ENCODE assay signal across 9 cellular contexts in the genomic region with DNA sequence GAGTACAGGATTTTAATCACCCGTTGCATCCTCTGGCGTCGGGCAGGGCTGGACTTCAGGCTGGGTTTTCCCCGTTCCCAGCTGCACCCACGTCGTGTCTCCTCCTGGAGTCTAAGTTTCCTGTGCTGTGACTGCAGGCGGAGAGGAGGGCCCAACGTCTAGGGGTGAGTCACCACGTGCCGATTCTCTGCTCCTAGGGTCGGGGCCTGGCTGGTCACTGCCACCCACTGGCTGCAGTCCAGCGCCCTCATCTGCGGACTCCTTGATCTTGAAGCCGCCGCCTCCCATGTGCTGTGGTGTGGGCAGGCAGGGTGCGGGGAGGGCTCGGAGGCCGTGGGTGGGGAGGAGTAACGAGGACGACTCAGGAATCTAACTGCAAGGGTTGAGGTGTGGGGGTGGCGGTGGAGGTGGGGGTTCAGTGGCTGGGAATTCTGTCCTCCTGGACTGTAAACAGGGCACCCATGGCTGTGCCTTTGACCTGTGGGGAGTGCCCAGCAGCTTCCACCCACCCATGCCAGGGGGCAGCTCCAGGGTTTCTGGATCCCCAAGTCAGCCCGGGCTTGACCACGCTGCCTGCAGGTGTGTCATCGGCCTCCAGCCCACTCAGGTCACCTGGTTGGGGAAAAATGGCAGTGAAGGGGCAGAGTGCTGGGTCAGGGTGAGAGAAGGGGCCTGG.
A peak's percentile ranks its signal among the peaks of the same experiment; 100 is the strongest.
DNase-seq lines count a peak whose midpoint lies in the region; ATAC-seq and TF ChIP-seq lines count a peak whose summit lies in the region.
"Had no signal": no experiment of that assay in that cellular context is flagged by ENCODE, and none has a peak within 500 bp of the region (broad histone marks: within the 10 kb centered on the region; RNA-seq: fewer than 3 reads in every experiment).

No MANE protein-coding gene starts in this region.

- no peak for TF ChIP-seq POLR2A in right lobe of liver (IDR thresholded peaks at IDR 0.05)

- H3K4me1 ChIP-seq in ACC112 (ENCODE audit: control insufficient read depth, insufficient read depth, low read length, unreplicated experiment) (peaks cover 29% of the 10 kb centered on the region), right lobe of liver (no peaks in the 10 kb centered on the region)

- no peak for TF ChIP-seq CTCF in cardiac fibroblast (IDR thresholded peaks at IDR 0.05; ENCODE audit: low read depth, low read length)
- no peak for TF ChIP-seq CTCF in right lobe of liver (IDR thresholded peaks at IDR 0.05)

- no peaks in the 10 kb centered on the region for H3K9me3 ChIP-seq in right lobe of liver

- POLR2A ChIA-PET in activated CD8-positive, alpha-beta T cell treated with anti-CD3 and anti-CD28 coated beads, Interleukin-2, amount 10 ng/mL, durations not matched to agents 7 days and 5 days (lab: Charles Lee): no interaction called here

- H3K9me3 Mint-ChIP-seq in activated CD8-positive, alpha-beta T cell treated with anti-CD3 and anti-CD28 coated beads, Interleukin-2, amount 10 ng/mL, durations not matched to agents 7 days and 5 days (ENCODE audit: insufficient read depth): no peaks in the 10 kb centered on the region
- H3K9me3 Mint-ChIP-seq: CD8-positive, alpha-beta T cell had no signal

- ATAC-seq in right lobe of liver: peak; percentile 43 to 87 (median 63)
- no peak for ATAC-seq in GM21576 (IDR thresholded peaks at IDR 0.05; ENCODE audit: unreplicated experiment)
- no peak for ATAC-seq in activated CD8-positive, alpha-beta T cell treated with anti-CD3 and anti-CD28 coated beads, Interleukin-2, amount 10 ng/mL, durations not matched to agents 7 days and 5 days
- ATAC-seq: CD8-positive, alpha-beta T cell had no signal

- no peaks in the 10 kb centered on the region for H3K36me3 Mint-ChIP-seq in activated CD8-positive, alpha-beta T cell treated with anti-CD3 and anti-CD28 coated beads, Interleukin-2, amount 10 ng/mL, durations not matched to agents 7 days and 5 days (ENCODE audit: low read depth)
- H3K36me3 Mint-ChIP-seq: CD8-positive, alpha-beta T cell had no signal

- H3K27ac ChIP-seq in ACC112 (ENCODE audit: low read depth, low read length): no peak overlapping the region
- H3K27ac ChIP-seq in right lobe of liver: no peak overlapping the region

- H3K27me3 Mint-ChIP-seq in activated CD8-positive, alpha-beta T cell treated with anti-CD3 and anti-CD28 coated beads, Interleukin-2, amount 10 ng/mL, durations not matched to agents 7 days and 5 days (ENCODE audit: low read depth): peaks cover 2% of the 10 kb centered on the region

- CTCF ChIA-PET in activated CD8-positive, alpha-beta T cell treated with anti-CD3 and anti-CD28 coated beads, Interleukin-2, amount 10 ng/mL, durations not matched to agents 7 days and 5 days (lab: Charles Lee): no interaction called here

- 7% methylated on average over 13 of the region's 24 CpGs for WGBS in right lobe of liver (ENCODE audit: insufficient coverage, low coverage, low lambda C conversion rate, missing lambda C conversion rate)

- DNase-seq in LHCN-M2 (ENCODE audit: low read depth) (peak; percentile 89), cardiac fibroblast (ENCODE audit: low read depth in 2 of 2) (peak; percentile 81 to 94), right lobe of liver (peak in 1 of 3 donors; percentile 62), KBM-7 (no peak), SIG-M5 (lab: John Stamatoyannopoulos, UW) (no peak)
- no peak for DNase-seq in activated CD8-positive, alpha-beta T cell treated with anti-CD3 and anti-CD28 coated beads, Interleukin-2, amount 10 ng/mL, durations not matched to agents 7 days and 5 days

- H3K27me3 ChIP-seq in ACC112 (ENCODE audit: insufficient read depth, low read length) (no peaks in the 10 kb centered on the region), right lobe of liver (no peaks in the 10 kb centered on the region)

- no peak overlapping the region for H3K27ac Mint-ChIP-seq in activated CD8-positive, alpha-beta T cell treated with anti-CD3 and anti-CD28 coated beads, Interleukin-2, amount 10 ng/mL, durations not matched to agents 7 days and 5 days
- H3K27ac Mint-ChIP-seq: CD8-positive, alpha-beta T cell had no signal

- H2AFZ ChIP-seq in ACC112 (ENCODE audit: low read length, unreplicated experiment): peak overlapping the region; percentile 3

- in situ Hi-C loops in KBM-7 (cut with MboI; ENCODE audit: low pct_unique_long_range_greater_than_20kb, low sequenced_read_pairs): no loop called here

- H3K36me3 ChIP-seq in ACC112 (ENCODE audit: insufficient read depth, low read length) (no peaks in the 10 kb centered on the region), right lobe of liver (no peaks in the 10 kb centered on the region)

- H3K79me2 ChIP-seq in ACC112 (ENCODE audit: control insufficient read depth, insufficient read depth, low read length, unreplicated experiment): no peaks in the 10 kb centered on the region

- H3K4me3 ChIP-seq in ACC112 (ENCODE audit: low read depth, low read length) (no peak overlapping the region), cardiac fibroblast (replicated peaks in 1 of 2; ENCODE audit: low read depth in 2 of 2, low read length in 2 of 2) (no peak overlapping the region), right lobe of liver (no peak overlapping the region)

- H3K4me1 Mint-ChIP-seq in activated CD8-positive, alpha-beta T cell treated with anti-CD3 and anti-CD28 coated beads, Interleukin-2, amount 10 ng/mL, durations not matched to agents 7 days and 5 days (ENCODE audit: low read depth): no peaks in the 10 kb centered on the region

- H3K4me3 Mint-ChIP-seq in activated CD8-positive, alpha-beta T cell treated with anti-CD3 and anti-CD28 coated beads, Interleukin-2, amount 10 ng/mL, durations not matched to agents 7 days and 5 days: no peak overlapping the region
- H3K4me3 Mint-ChIP-seq: CD8-positive, alpha-beta T cell had no signal

- intact Hi-C loops in right lobe of liver (cut with DNase I): no loop called here

Comparison
In these comparisons a context has a peak if more than half of its experiments do, and no peak if none do; other contexts are left out.
1. DNase-seq: peak in LHCN-M2 (single experiment) and cardiac fibroblast (2 of 2); none in KBM-7 (single experiment), activated CD8-positive, alpha-beta T cell treated with anti-CD3 and anti-CD28 coated beads, Interleukin-2, amount 10 ng/mL, durations not matched to agents 7 days and 5 days (single experiment) and SIG-M5 (single experiment).
2. ATAC-seq: peak in right lobe of liver (4 of 4); none in GM21576 (single experiment) and activated CD8-positive, alpha-beta T cell treated with anti-CD3 and anti-CD28 coated beads, Interleukin-2, amount 10 ng/mL, durations not matched to agents 7 days and 5 days (single experiment).